In the genomic region with DNA sequence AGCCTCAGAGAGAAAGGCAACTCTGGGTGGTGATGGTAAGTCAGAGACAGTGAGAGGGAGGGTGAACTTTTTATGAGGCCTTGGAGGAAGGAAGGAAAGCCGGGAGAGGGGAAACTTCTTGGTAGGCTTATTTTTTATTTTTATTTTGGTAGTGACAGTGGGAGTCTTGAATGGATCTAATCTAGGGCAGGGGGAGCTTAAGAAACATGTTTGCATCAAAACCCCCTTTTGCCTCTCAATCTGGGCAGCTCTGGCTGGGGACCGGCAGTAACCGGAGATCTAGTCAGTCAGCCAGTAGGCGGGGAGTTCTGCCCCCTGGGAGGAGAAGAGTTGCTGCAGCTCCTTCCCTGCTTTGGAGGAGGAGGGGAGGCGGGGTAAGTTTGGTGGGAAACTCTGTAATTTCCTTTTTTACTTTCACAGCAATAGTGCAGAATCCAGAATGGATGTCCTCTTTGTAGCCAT, we compare ENCODE assay signal across 8 cellular contexts. TPM values are rescaled to one million over a fixed set of nuclear protein-coding genes. Genes with fewer than 3 reads are reported as not detected.
DNase-seq lines count a peak whose midpoint lies in the region; TF ChIP-seq lines count a peak whose summit lies in the region.

A gene (plus strand): TSS at position 412 of the 462 bp plus-strand sequence. CDS start 28 bp downstream, at position 440.

- no peak for TF ChIP-seq POLR2A in prostate gland (IDR thresholded peaks at IDR 0.05)

- TF ChIP-seq CTCF in prostate gland (IDR thresholded peaks at IDR 0.05) (no peak), GM20000 (IDR thresholded peaks at IDR 0.05; ENCODE audit: extremely low read depth, missing control alignments) (no peak)

- H3K4me3 ChIP-seq in prostate gland, result peak within 1 kb of the TSS; percentile 4 to 7

- H3K4me1 ChIP-seq in prostate gland (replicated peaks), result peaks cover 4% of the 10 kb centered on the region

- peak within 1 kb of the TSS; percentile 53 to 56 for H3K27ac ChIP-seq in prostate gland

- no peaks in the 10 kb centered on the region for H3K27me3 ChIP-seq in prostate gland (replicated peaks; ENCODE audit: insufficient read depth)

- no peaks in the 10 kb centered on the region for H3K36me3 ChIP-seq in prostate gland

- WGBS in prostate gland, result 24% methylated on average over 5 of the region's 5 CpGs

- intact Hi-C loops in prostate gland (cut with DNase I), result no loop called here

- DNase-seq in EH (ENCODE audit: low read depth), result peak; percentile 76
- peak; percentile 55 for DNase-seq in SK-N-DZ (ENCODE audit: low spot score)
- DNase-seq in globus pallidus (ENCODE audit: low spot score), result peak; percentile 43
- DNase-seq in prostate gland (ENCODE audit: low spot score), result no peak
- DNase-seq in putamen (ENCODE audit: low spot score), result no peak
- DNase-seq in GM20000 (ENCODE audit: low spot score), result no peak
- no peak for DNase-seq in activated T-cell treated with anti-CD3 and anti-CD28 coated beads for 4 hours
- DNase-seq in NCI-H2196 (lab: John Stamatoyannopoulos, UW; ENCODE audit: unreplicated experiment), result no peak

- no peaks in the 10 kb centered on the region for H3K9me3 ChIP-seq in prostate gland

RNA-seq across cellular contexts. Expression of the gene that starts here (rescaled TPM):
- 3.7 and 11.2 TPM in 2 replicates for polyA plus RNA-seq in SK-N-DZ (2014; cell fraction: cytosol; rRNA removed)
- 1.7 and 5.0 TPM in 2 replicates for polyA plus RNA-seq in SK-N-DZ (2014; cell fraction: nucleus; rRNA removed)
- 1 to 10 TPM; 1.4 to 8.2 TPM for total RNA-seq in prostate gland

Comparison
In these comparisons a context has a peak if more than half of its experiments do, and no peak if none do; other contexts are left out.
1. DNase-seq: peak in EH (single experiment), SK-N-DZ (single experiment) and globus pallidus (single experiment); none in prostate gland (single experiment), putamen (single experiment), GM20000 (single experiment), activated T-cell treated with anti-CD3 and anti-CD28 coated beads for 4 hours (single experiment) and NCI-H2196 (single experiment).